Comparison of ENCODE assay signal across 19 cellular contexts in the genomic region with DNA sequence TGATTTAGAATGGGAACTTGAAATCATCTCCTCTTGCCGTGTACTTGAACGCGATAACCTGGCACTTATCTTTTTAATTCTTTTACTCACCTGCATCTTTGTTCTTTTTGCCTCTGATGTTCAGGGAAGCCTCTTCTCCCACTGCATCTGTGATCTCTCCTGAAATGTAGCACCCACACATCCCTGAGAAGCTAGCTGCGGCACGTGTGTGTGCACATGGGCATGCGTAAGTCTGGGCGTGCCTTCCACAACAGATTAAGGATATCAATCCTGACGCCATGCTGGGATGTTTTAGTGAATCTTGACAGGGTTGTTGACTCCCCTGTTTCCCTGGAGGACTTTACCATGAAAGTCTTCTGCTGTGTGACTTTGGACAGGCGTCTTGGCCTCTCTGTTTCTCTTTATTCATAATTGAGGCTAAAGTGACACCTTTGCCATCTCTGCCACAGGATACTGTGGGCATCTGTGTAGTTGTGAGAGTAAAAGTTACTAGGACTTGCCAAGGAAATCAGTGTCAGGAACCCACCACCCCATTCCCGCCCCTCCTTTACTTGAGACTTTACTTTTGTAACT. TPM values are rescaled to one million over a fixed set of nuclear protein-coding genes. Genes with fewer than 3 reads are reported as not detected.
A peak's percentile ranks its signal among the peaks of the same experiment; 100 is the strongest.
DNase-seq lines count a peak whose midpoint lies in the region; ATAC-seq and TF ChIP-seq lines count a peak whose summit lies in the region.
"Had no signal": no experiment of that assay in that cellular context is flagged by ENCODE, and none has a peak within 500 bp of the region (broad histone marks: within the 10 kb centered on the region; RNA-seq: fewer than 3 reads in every experiment).

No MANE protein-coding gene starts in this region.

- H3K36me3 ChIP-seq in gastroesophageal sphincter, result peaks cover 0 to 49% of the 10 kb centered on the region in 2 donors
- H3K36me3 ChIP-seq in stomach smooth muscle (ENCODE audit: control insufficient read depth in 2 of 2, insufficient read depth in 2 of 2, low read length in 2 of 2), result peaks cover 9 to 17% of the 10 kb centered on the region in 2 donors
- peaks cover 0 to 5% of the 10 kb centered on the region in 2 donors for H3K36me3 ChIP-seq in gastrocnemius medialis

- peaks cover 53% of the 10 kb centered on the region for H3K4me1 Mint-ChIP-seq in activated CD4-positive, alpha-beta T cell treated with anti-CD3 and anti-CD28 coated beads, Interleukin-2, amount 10 ng/mL, durations not matched to agents 7 days and 5 days
- peaks cover 32% of the 10 kb centered on the region for H3K4me1 Mint-ChIP-seq in WTC11

- TF ChIP-seq CTCF in WTC11 (IDR thresholded peaks at IDR 0.05) (no peak), gastroesophageal sphincter (IDR thresholded peaks at IDR 0.05) (no peak), gastrocnemius medialis (IDR thresholded peaks at IDR 0.05 in 4 of 5, conservative IDR thresholded peaks at IDR 0.05 in 1 of 5) (no peak)

- H3K9me3 Mint-ChIP-seq in activated CD4-positive, alpha-beta T cell treated with anti-CD3 and anti-CD28 coated beads, Interleukin-2, amount 10 ng/mL, durations not matched to agents 7 days and 5 days, result no peaks in the 10 kb centered on the region
- 0 out of 2 replicates have a peak, but pooled peaks cover 7% of the 10 kb centered on the region for H3K9me3 Mint-ChIP-seq in WTC11
- H3K9me3 Mint-ChIP-seq: activated T-cell treated with anti-CD3 and anti-CD28 coated beads, Interleukin-2, amount 50 U/mL, for 4 hours; naive B cell had no signal

- no peaks in the 10 kb centered on the region for H3K27me3 ChIP-seq in gastroesophageal sphincter
- no peaks in the 10 kb centered on the region for H3K27me3 ChIP-seq in stomach smooth muscle (ENCODE audit: control insufficient read depth in 1 of 2, insufficient read depth in 2 of 2, low read length in 2 of 2)
- no peaks in the 10 kb centered on the region for H3K27me3 ChIP-seq in gastrocnemius medialis
- H3K27me3 ChIP-seq: foreskin keratinocyte had no signal

- intact Hi-C loops in gastrocnemius medialis (cut with DNase I; ENCODE audit: low total_unique reads), result no loop called here

- peak overlapping the region in 1 of 2 donors; percentile 27 for H3K4me3 ChIP-seq in gastroesophageal sphincter
- H3K4me3 ChIP-seq in stomach smooth muscle (ENCODE audit: low read length in 2 of 2), result peak overlapping the region; percentile 69 to 80
- no peak overlapping the region for H3K4me3 ChIP-seq in gastrocnemius medialis

- H3K36me3 Mint-ChIP-seq in activated CD4-positive, alpha-beta T cell treated with anti-CD3 and anti-CD28 coated beads, Interleukin-2, amount 10 ng/mL, durations not matched to agents 7 days and 5 days (ENCODE audit: low read depth), result peaks cover 87% of the 10 kb centered on the region
- H3K36me3 Mint-ChIP-seq in WTC11, result peaks cover 29% of the 10 kb centered on the region

- peaks cover 12 to 100% (median 36%) of the 10 kb centered on the region in 3 donors for H3K4me1 ChIP-seq in gastroesophageal sphincter
- H3K4me1 ChIP-seq in stomach smooth muscle (ENCODE audit: control insufficient read depth, insufficient read depth, low read length), result peaks cover 61% of the 10 kb centered on the region
- H3K4me1 ChIP-seq in gastrocnemius medialis, result peaks cover 4 to 9% of the 10 kb centered on the region in 2 donors

- H3K9me3 ChIP-seq in gastroesophageal sphincter (no peaks in the 10 kb centered on the region), stomach smooth muscle (ENCODE audit: control insufficient read depth in 2 of 2, low read length in 2 of 2) (no peaks in the 10 kb centered on the region), gastrocnemius medialis (no peaks in the 10 kb centered on the region)

- H3K4me3 Mint-ChIP-seq in activated CD4-positive, alpha-beta T cell treated with anti-CD3 and anti-CD28 coated beads, Interleukin-2, amount 10 ng/mL, durations not matched to agents 7 days and 5 days, result no peak overlapping the region
- H3K4me3 Mint-ChIP-seq in WTC11, result no peak overlapping the region
- H3K4me3 Mint-ChIP-seq: activated T-cell treated with anti-CD3 and anti-CD28 coated beads, Interleukin-2, amount 50 U/mL, for 4 hours had no signal

- POLR2A ChIA-PET in activated CD4-positive, alpha-beta T cell treated with anti-CD3 and anti-CD28 coated beads, Interleukin-2, amount 10 ng/mL, durations not matched to agents 7 days and 5 days (lab: Charles Lee), result no interaction called here
- POLR2A ChIA-PET in WTC11 (lab: Charles Lee), result no interaction called here

- TF ChIP-seq POLR2A in gastroesophageal sphincter (IDR thresholded peaks at IDR 0.05), result no peak
- no peak for TF ChIP-seq POLR2A in gastrocnemius medialis (IDR thresholded peaks at IDR 0.05)

- peak overlapping the region; percentile 43 for H3K27ac Mint-ChIP-seq in activated CD4-positive, alpha-beta T cell treated with anti-CD3 and anti-CD28 coated beads, Interleukin-2, amount 10 ng/mL, durations not matched to agents 7 days and 5 days
- peak overlapping the region; percentile 71; the same call in 1 of the 2 replicates for H3K27ac Mint-ChIP-seq in WTC11
- H3K27ac Mint-ChIP-seq: progenitor cell of endocrine pancreas had no signal

- peak overlapping the region; percentile 90 to 99 (median 98) for H3K27ac ChIP-seq in gastroesophageal sphincter
- H3K27ac ChIP-seq in stomach smooth muscle (ENCODE audit: low read length), result peak overlapping the region; percentile 99
- no peak overlapping the region for H3K27ac ChIP-seq in gastrocnemius medialis
- H3K27ac ChIP-seq: foreskin keratinocyte had no signal

- DNase-seq in activated CD4-positive, alpha-beta T cell treated with anti-CD3 and anti-CD28 coated beads, Interleukin-2, amount 10 ng/mL, durations not matched to agents 7 days and 5 days, result no peak
- DNase-seq in activated CD4-positive, alpha-beta T cell treated with anti-CD3 and anti-CD28 coated beads, Interleukin-2, amount 50 U/mL, for 4 hours, result no peak
- DNase-seq in WTC11 (ENCODE audit: low spot score) (no peak), gastrocnemius medialis (no peak)
- DNase-seq: activated CD4-positive, alpha-beta T cell treated with anti-CD3 and anti-CD28 coated beads, Interleukin-2, amount 50 U/mL, for 48 hours; activated T-cell treated with anti-CD3 and anti-CD28 coated beads, Interleukin-2, amount 50 U/mL, for 4 hours; EL; foreskin keratinocyte; H7; Kasumi-1; left colon; naive B cell; NCI-H748 treated with DMSO at 0.1 percent for 48 hours; trophoblast cell had no signal

- in situ Hi-C loops in gastrocnemius medialis (cut with MboI; ENCODE audit: low sequenced_read_pairs in 4 of 4), result no loop called here

- WGBS in gastroesophageal sphincter (ENCODE audit: low coverage in 1 of 2), 2 donors, result 52 to 73% methylated on average over 6 to 7 of the region's 10 CpGs

- CTCF ChIA-PET in activated CD4-positive, alpha-beta T cell treated with anti-CD3 and anti-CD28 coated beads, Interleukin-2, amount 10 ng/mL, durations not matched to agents 7 days and 5 days (lab: Charles Lee), result interaction anchor here (1.1 to 1.2 kb wide), 2 partner anchors 27 to 155 kb away, joined by 3 read pairs; no protein-coding TSS in a partner anchor
- CTCF ChIA-PET in WTC11 (lab: Charles Lee), result no interaction called here

- ATAC-seq in WTC11 (no peak), gastroesophageal sphincter (no peak), esophagus mucosa (no peak), GM18520 (IDR thresholded peaks at IDR 0.05; ENCODE audit: unreplicated experiment) (no peak), gastrocnemius medialis (no peak)
- ATAC-seq: activated T-cell treated with anti-CD3 and anti-CD28 coated beads, Interleukin-2, amount 50 U/mL, for 4 hours; foreskin keratinocyte; left colon had no signal

- TF ChIP-seq EP300 in gastroesophageal sphincter (IDR thresholded peaks at IDR 0.05), result no peak

- H3K27me3 Mint-ChIP-seq in activated CD4-positive, alpha-beta T cell treated with anti-CD3 and anti-CD28 coated beads, Interleukin-2, amount 10 ng/mL, durations not matched to agents 7 days and 5 days, result no peaks in the 10 kb centered on the region
- no peaks in the 10 kb centered on the region for H3K27me3 Mint-ChIP-seq in WTC11 (ENCODE audit: low read depth)
- H3K27me3 Mint-ChIP-seq: naive B cell, progenitor cell of endocrine pancreas had no signal

- peak overlapping the region; percentile 65 to 72 for H3K9ac ChIP-seq in stomach smooth muscle (ENCODE audit: low read length in 2 of 2)

TF ChIP-seq in WTC11, 78 proteins besides CTCF, POLR2A, EP300 and RAD21 (continues in another document):
- TF ChIP-seq RELA (CRISPR knock-in tag; IDR thresholded peaks at IDR 0.05; ENCODE audit: borderline replicate concordance) (no peak), CBFB (CRISPR knock-in tag; IDR thresholded peaks at IDR 0.05; ENCODE audit: low read depth) (no peak), GRHL2 (CRISPR knock-in tag; IDR thresholded peaks at IDR 0.05; ENCODE audit: insufficient replicate concordance, severe bottlenecking) (no peak), IRF2 (CRISPR knock-in tag; IDR thresholded peaks at IDR 0.05; ENCODE audit: borderline replicate concordance, low read depth) (no peak), NFE2L1 (CRISPR knock-in tag; IDR thresholded peaks at IDR 0.05) (no peak)
- TF ChIP-seq, protein P1, sequence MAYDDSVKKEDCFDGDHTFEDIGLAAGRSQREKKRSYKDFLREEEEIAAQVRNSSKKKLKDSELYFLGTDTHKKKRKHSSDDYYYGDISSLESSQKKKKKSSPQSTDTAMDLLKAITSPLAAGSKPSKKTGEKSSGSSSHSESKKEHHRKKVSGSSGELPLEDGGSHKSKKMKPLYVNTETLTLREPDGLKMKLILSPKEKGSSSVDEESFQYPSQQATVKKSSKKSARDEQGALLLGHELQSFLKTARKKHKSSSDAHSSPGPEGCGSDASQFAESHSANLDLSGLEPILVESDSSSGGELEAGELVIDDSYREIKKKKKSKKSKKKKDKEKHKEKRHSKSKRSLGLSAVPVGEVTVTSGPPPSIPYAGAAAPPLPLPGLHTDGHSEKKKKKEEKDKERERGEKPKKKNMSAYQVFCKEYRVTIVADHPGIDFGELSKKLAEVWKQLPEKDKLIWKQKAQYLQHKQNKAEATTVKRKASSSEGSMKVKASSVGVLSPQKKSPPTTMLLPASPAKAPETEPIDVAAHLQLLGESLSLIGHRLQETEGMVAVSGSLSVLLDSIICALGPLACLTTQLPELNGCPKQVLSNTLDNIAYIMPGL (CRISPR knock-in tag; IDR thresholded peaks at IDR 0.05), result no peak

RNA-seq across cellular contexts. Expression of a gene that starts 20.5 kb away (rescaled TPM):
- total RNA-seq in activated CD4-positive, alpha-beta T cell treated with anti-CD3 and anti-CD28 coated beads, Interleukin-2, amount 10 ng/mL, durations not matched to agents 7 days and 5 days, result 100 to 1,000 TPM; 242 to 262 TPM
- total RNA-seq in WTC11 (2021) (22.2 to 28.7 TPM (median 22.4 TPM) in 3 replicates), gastroesophageal sphincter (100 to 1,000 TPM in 2 of 4 donors, 10 to 100 TPM in 2; 72.3 to 212 (median 110) TPM), esophagus mucosa (119 TPM), gastrocnemius medialis (1 to 10 TPM; 4.5 to 7.4 (median 6.5) TPM)

Comparison
In these comparisons a context has a peak if more than half of its experiments do, and no peak if none do; other contexts are left out.
1. H3K27ac ChIP-seq: peak in gastroesophageal sphincter (4 of 4) and stomach smooth muscle (single experiment); none in gastrocnemius medialis (0 of 4).
2. H3K4me3 ChIP-seq: peak in stomach smooth muscle (2 of 2); none in gastrocnemius medialis (0 of 4).